14 cellular contexts compared by ENCODE assay signal in genomic region chr2:64679673-64680425, GRCh38. TPM values are rescaled to one million over a fixed set of nuclear protein-coding genes. Genes with fewer than 3 reads are reported as not detected.
DNase-seq lines count a peak whose midpoint lies in the region; ATAC-seq and FAIRE-seq lines count a peak whose summit lies in the region.
"Had no signal": no experiment of that assay in that cellular context is flagged by ENCODE, and none has a peak within 500 bp of the region (broad histone marks: within the 10 kb centered on the region; RNA-seq: fewer than 3 reads in every experiment).

No MANE protein-coding gene starts in this region.

- H3K36me3 Mint-ChIP-seq in activated CD4-positive, alpha-beta T cell treated with anti-CD3 and anti-CD28 coated beads, Interleukin-2, amount 10 ng/mL, durations not matched to agents 7 days and 5 days (ENCODE audit: low read depth) = peaks cover 2% of the 10 kb centered on the region
- H3K36me3 Mint-ChIP-seq in dendritic cell treated with granulocyte-macrophage colony-stimulating factor and Interleukin-4, amounts not matched to agents 40 ng/mL and 50 ng/mL, for 4 days (ENCODE audit: low read depth) = peaks cover 9% of the 10 kb centered on the region
- no peaks in the 10 kb centered on the region for H3K36me3 Mint-ChIP-seq in stimulated activated naive CD8-positive, alpha-beta T cell treated with anti-CD3 and anti-CD28 coated beads, Interleukin-15, Interleukin-2, amounts not matched to agents 100 ng/mL and 50 ng/mL, for 24 hours (ENCODE audit: low read depth)

- no peak for DNase-seq in activated CD4-positive, alpha-beta T cell treated with anti-CD3 and anti-CD28 coated beads, Interleukin-2, amount 10 ng/mL, durations not matched to agents 7 days and 5 days
- no peak for DNase-seq in activated CD4-positive, alpha-beta T cell treated with anti-CD3 and anti-CD28 coated beads for 4 hours
- DNase-seq in SHP77 treated with DMSO at 0.1 percent for 48 hours (lab: John Stamatoyannopoulos, UW) = peak; percentile 53
- no peak for DNase-seq in urothelium cell line (ENCODE audit: low spot score)
- DNase-seq in HCEC 1CT = no peak
- DNase-seq: activated gamma-delta T cell treated with Interleukin-2 at 50 U/mL for 16 hours, NCI-H82 had no signal

- H3K4me3 Mint-ChIP-seq in activated CD4-positive, alpha-beta T cell treated with anti-CD3 and anti-CD28 coated beads, Interleukin-2, amount 10 ng/mL, durations not matched to agents 7 days and 5 days = no peak overlapping the region
- no peak overlapping the region for H3K4me3 Mint-ChIP-seq in dendritic cell treated with granulocyte-macrophage colony-stimulating factor and Interleukin-4, amounts not matched to agents 40 ng/mL and 50 ng/mL, for 4 days
- peak overlapping the region; percentile 35 for H3K4me3 Mint-ChIP-seq in stimulated activated naive CD8-positive, alpha-beta T cell treated with anti-CD3 and anti-CD28 coated beads, Interleukin-15, Interleukin-2, amounts not matched to agents 100 ng/mL and 50 ng/mL, for 24 hours

- POLR2A ChIA-PET in activated CD4-positive, alpha-beta T cell treated with anti-CD3 and anti-CD28 coated beads, Interleukin-2, amount 10 ng/mL, durations not matched to agents 7 days and 5 days (lab: Charles Lee) = no interaction called here

- FAIRE-seq in urothelium cell line (lab: Jason Lieb, UNC) = no peak
- FAIRE-seq: bronchial epithelial cell, GM12878 had no signal

- peak overlapping the region; percentile 7 for H3K27ac Mint-ChIP-seq in activated CD4-positive, alpha-beta T cell treated with anti-CD3 and anti-CD28 coated beads, Interleukin-2, amount 10 ng/mL, durations not matched to agents 7 days and 5 days
- peak overlapping the region; percentile 67 for H3K27ac Mint-ChIP-seq in dendritic cell treated with granulocyte-macrophage colony-stimulating factor and Interleukin-4, amounts not matched to agents 40 ng/mL and 50 ng/mL, for 4 days
- peak overlapping the region; percentile 83 for H3K27ac Mint-ChIP-seq in stimulated activated naive CD8-positive, alpha-beta T cell treated with anti-CD3 and anti-CD28 coated beads, Interleukin-15, Interleukin-2, amounts not matched to agents 100 ng/mL and 50 ng/mL, for 24 hours

- H3K27me3 Mint-ChIP-seq in activated CD4-positive, alpha-beta T cell treated with anti-CD3 and anti-CD28 coated beads, Interleukin-2, amount 10 ng/mL, durations not matched to agents 7 days and 5 days = no peaks in the 10 kb centered on the region
- H3K27me3 Mint-ChIP-seq in dendritic cell treated with granulocyte-macrophage colony-stimulating factor and Interleukin-4, amounts not matched to agents 40 ng/mL and 50 ng/mL, for 4 days = no peaks in the 10 kb centered on the region
- H3K27me3 Mint-ChIP-seq in stimulated activated naive CD8-positive, alpha-beta T cell treated with anti-CD3 and anti-CD28 coated beads, Interleukin-15, Interleukin-2, amounts not matched to agents 100 ng/mL and 50 ng/mL, for 24 hours = no peaks in the 10 kb centered on the region
- H3K27me3 Mint-ChIP-seq: IgD-negative memory B cell had no signal

- ATAC-seq in HG03159 (IDR thresholded peaks at IDR 0.05; ENCODE audit: unreplicated experiment) = no peak
- ATAC-seq: HCT116 had no signal

- CTCF ChIA-PET in activated CD4-positive, alpha-beta T cell treated with anti-CD3 and anti-CD28 coated beads, Interleukin-2, amount 10 ng/mL, durations not matched to agents 7 days and 5 days (lab: Charles Lee) = interaction anchor here (0.7 to 1.5 kb wide), 4 partner anchors 9 to 152 kb away, joined by 3 to 6 read pairs (median 4); no protein-coding TSS in a partner anchor

- intact Hi-C loops in dendritic cell treated with granulocyte-macrophage colony-stimulating factor and Interleukin-4, amounts not matched to agents 40 ng/mL and 50 ng/mL, for 4 days (cut with micrococcal nuclease) = no loop called here

- peaks cover 30% of the 10 kb centered on the region for H3K4me1 Mint-ChIP-seq in activated CD4-positive, alpha-beta T cell treated with anti-CD3 and anti-CD28 coated beads, Interleukin-2, amount 10 ng/mL, durations not matched to agents 7 days and 5 days
- peaks cover 47% of the 10 kb centered on the region for H3K4me1 Mint-ChIP-seq in dendritic cell treated with granulocyte-macrophage colony-stimulating factor and Interleukin-4, amounts not matched to agents 40 ng/mL and 50 ng/mL, for 4 days (ENCODE audit: low read depth)
- H3K4me1 Mint-ChIP-seq in stimulated activated naive CD8-positive, alpha-beta T cell treated with anti-CD3 and anti-CD28 coated beads, Interleukin-15, Interleukin-2, amounts not matched to agents 100 ng/mL and 50 ng/mL, for 24 hours (ENCODE audit: low read depth) = peaks cover 70% of the 10 kb centered on the region

- no peaks in the 10 kb centered on the region for H3K9me3 Mint-ChIP-seq in activated CD4-positive, alpha-beta T cell treated with anti-CD3 and anti-CD28 coated beads, Interleukin-2, amount 10 ng/mL, durations not matched to agents 7 days and 5 days
- no peaks in the 10 kb centered on the region for H3K9me3 Mint-ChIP-seq in dendritic cell treated with granulocyte-macrophage colony-stimulating factor and Interleukin-4, amounts not matched to agents 40 ng/mL and 50 ng/mL, for 4 days
- no peaks in the 10 kb centered on the region for H3K9me3 Mint-ChIP-seq in stimulated activated naive CD8-positive, alpha-beta T cell treated with anti-CD3 and anti-CD28 coated beads, Interleukin-15, Interleukin-2, amounts not matched to agents 100 ng/mL and 50 ng/mL, for 24 hours
- H3K9me3 Mint-ChIP-seq: IgD-negative memory B cell had no signal

RNA-seq across cellular contexts. Expression of gene SERTAD2, which starts 26.1 kb away (rescaled TPM):
- 10 to 100 TPM; 16.9 to 18.7 TPM for total RNA-seq in activated CD4-positive, alpha-beta T cell treated with anti-CD3 and anti-CD28 coated beads, Interleukin-2, amount 10 ng/mL, durations not matched to agents 7 days and 5 days

Comparison
In these comparisons a context has a peak if more than half of its experiments do, and no peak if none do; other contexts are left out.
1. H3K27ac Mint-ChIP-seq: peak in every context shown above with its lines; median percentile 83 in stimulated activated naive CD8-positive, alpha-beta T cell treated with anti-CD3 and anti-CD28 coated beads, Interleukin-15, Interleukin-2, amounts not matched to agents 100 ng/mL and 50 ng/mL, for 24 hours; 67 in dendritic cell treated with granulocyte-macrophage colony-stimulating factor and Interleukin-4, amounts not matched to agents 40 ng/mL and 50 ng/mL, for 4 days; 7 in activated CD4-positive, alpha-beta T cell treated with anti-CD3 and anti-CD28 coated beads, Interleukin-2, amount 10 ng/mL, durations not matched to agents 7 days and 5 days.